Comparison of ENCODE assay signal across 19 cellular contexts in the genomic region with DNA sequence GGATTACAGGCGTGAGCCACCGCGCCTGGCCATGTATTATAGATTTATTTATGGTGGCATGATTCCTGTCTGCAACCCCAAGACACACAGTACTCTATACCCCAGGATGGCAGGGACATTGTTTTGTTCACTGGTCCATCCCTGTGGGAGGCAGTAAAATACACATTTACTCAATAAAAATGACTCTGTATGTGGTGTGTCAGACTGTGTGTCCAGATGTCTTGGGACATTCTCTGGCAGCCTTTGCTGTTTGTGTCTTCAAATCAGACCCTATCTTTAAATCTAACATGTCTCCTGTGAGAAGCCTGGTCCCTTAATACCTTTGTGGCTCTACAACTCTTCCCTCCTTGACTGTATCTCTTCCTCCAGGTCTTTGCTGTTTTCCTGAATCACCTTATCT. TPM values are rescaled to one million over a fixed set of nuclear protein-coding genes. Genes with fewer than 3 reads are reported as not detected.
A peak's percentile ranks its signal among the peaks of the same experiment; 100 is the strongest.
DNase-seq lines count a peak whose midpoint lies in the region; ATAC-seq and TF ChIP-seq lines count a peak whose summit lies in the region.
"Had no signal": no experiment of that assay in that cellular context is flagged by ENCODE, and none has a peak within 500 bp of the region (broad histone marks: within the 10 kb centered on the region; RNA-seq: fewer than 3 reads in every experiment).

No MANE protein-coding gene starts in this region.

- no peak overlapping the region for H3K27ac ChIP-seq in CD4-positive, alpha-beta T cell (ENCODE audit: low read depth, low read length)
- H3K27ac ChIP-seq: BLaER1, prostate gland, thoracic aorta had no signal

- TF ChIP-seq CTCF in CD4-positive, alpha-beta T cell (IDR thresholded peaks at IDR 0.05): no peak
- no peak for TF ChIP-seq CTCF in natural killer cell (IDR thresholded peaks at IDR 0.05)

- H3K27me3 Mint-ChIP-seq in CD4-positive, alpha-beta T cell: no peaks in the 10 kb centered on the region
- H3K27me3 Mint-ChIP-seq in activated naive CD8-positive, alpha-beta T cell treated with anti-CD3 and anti-CD28 coated beads, Interleukin-2, amount 10 ng/mL, durations not matched to agents 7 days and 5 days: no peaks in the 10 kb centered on the region
- H3K27me3 Mint-ChIP-seq in natural killer cell (ENCODE audit: low read depth in 2 of 2): no peaks in the 10 kb centered on the region

- peaks cover 30% of the 10 kb centered on the region for H3K36me3 Mint-ChIP-seq in CD4-positive, alpha-beta T cell (ENCODE audit: low read depth)
- peaks cover 4% of the 10 kb centered on the region for H3K36me3 Mint-ChIP-seq in activated naive CD8-positive, alpha-beta T cell treated with anti-CD3 and anti-CD28 coated beads, Interleukin-2, amount 10 ng/mL, durations not matched to agents 7 days and 5 days
- no peaks in the 10 kb centered on the region for H3K36me3 Mint-ChIP-seq in natural killer cell

- peaks cover 28% of the 10 kb centered on the region for H3K4me1 Mint-ChIP-seq in CD4-positive, alpha-beta T cell (ENCODE audit: low read depth)
- peaks cover 33% of the 10 kb centered on the region for H3K4me1 Mint-ChIP-seq in activated naive CD8-positive, alpha-beta T cell treated with anti-CD3 and anti-CD28 coated beads, Interleukin-2, amount 10 ng/mL, durations not matched to agents 7 days and 5 days
- peaks cover 25 to 32% of the 10 kb centered on the region in 2 donors for H3K4me1 Mint-ChIP-seq in natural killer cell

- H3K27ac Mint-ChIP-seq in CD4-positive, alpha-beta T cell: peak overlapping the region; percentile 58
- H3K27ac Mint-ChIP-seq in activated naive CD8-positive, alpha-beta T cell treated with anti-CD3 and anti-CD28 coated beads, Interleukin-2, amount 10 ng/mL, durations not matched to agents 7 days and 5 days: no peak overlapping the region
- H3K27ac Mint-ChIP-seq in natural killer cell: no peak overlapping the region

- intact Hi-C loops in CD4-positive, alpha-beta T cell (cut with DNase I, micrococcal nuclease): no loop called here
- intact Hi-C loops in natural killer cell (cut with micrococcal nuclease): no loop called here

- no peaks in the 10 kb centered on the region for H3K27me3 ChIP-seq in CD4-positive, alpha-beta T cell (ENCODE audit: control insufficient read depth, insufficient read depth, low read length)
- H3K27me3 ChIP-seq: BLaER1, colonic mucosa, left lung had no signal

- CTCF ChIA-PET in CD4-positive, alpha-beta T cell (lab: Charles Lee): interaction anchor here (0.6 to 1.8 kb wide), 2 partner anchors 12 to 18 kb away, joined by 3 to 5 read pairs; no protein-coding TSS in a partner anchor

- H3K4me3 Mint-ChIP-seq in CD4-positive, alpha-beta T cell: peak overlapping the region; percentile 85
- H3K4me3 Mint-ChIP-seq in activated naive CD8-positive, alpha-beta T cell treated with anti-CD3 and anti-CD28 coated beads, Interleukin-2, amount 10 ng/mL, durations not matched to agents 7 days and 5 days: peak overlapping the region; percentile 62
- peak overlapping the region; percentile 65 for H3K4me3 Mint-ChIP-seq in natural killer cell

- POLR2A ChIA-PET in CD4-positive, alpha-beta T cell (lab: Charles Lee): interaction anchor here (0.8 kb wide), 1 partner anchor 19 kb away, joined by 3 read pairs; no protein-coding TSS in a partner anchor
- POLR2A ChIA-PET in activated naive CD8-positive, alpha-beta T cell treated with anti-CD3 and anti-CD28 coated beads, Interleukin-2, amount 10 ng/mL, durations not matched to agents 7 days and 5 days (lab: Charles Lee): interaction anchor here (0.6 to 0.9 kb wide), 2 partner anchors 19 to 21 kb away, joined by 3 to 7 read pairs; no protein-coding TSS in a partner anchor

- no peak for ATAC-seq in CD4-positive, alpha-beta T cell (ENCODE audit: poor library complexity)
- no peak for ATAC-seq in activated naive CD8-positive, alpha-beta T cell treated with anti-CD3 and anti-CD28 coated beads, Interleukin-2, amount 10 ng/mL, durations not matched to agents 7 days and 5 days (ENCODE audit: low read depth)
- ATAC-seq in natural killer cell: no peak
- ATAC-seq: left lung, Panc1 had no signal

- no peak for DNase-seq in CD4-positive, alpha-beta T cell
- peak; percentile 21 for DNase-seq in EH (ENCODE audit: low read depth)
- no peak for DNase-seq in activated naive CD8-positive, alpha-beta T cell treated with anti-CD3 and anti-CD28 coated beads, Interleukin-2, amount 10 ng/mL, durations not matched to agents 7 days and 5 days
- no peak for DNase-seq in natural killer cell
- DNase-seq in central memory CD4-positive, alpha-beta T cell: no peak
- no peak for DNase-seq in hippocampal formation (lab: John Stamatoyannopoulos, UW)
- DNase-seq in Kasumi-1 (lab: John Stamatoyannopoulos, UW): no peak
- DNase-seq: activated CD4-positive, alpha-beta T cell treated with anti-CD3 and anti-CD28 coated beads, Interleukin-2, amount 50 U/mL, for 4 hours; activated gamma-delta T cell; colonic mucosa; foreskin melanocyte; left lung; NCI-H774; stimulated activated CD4-positive, alpha-beta T cell treated with anti-CD3 and anti-CD28 coated beads, Interleukin-4, amount 100 ng/mL, for 4 hours; stimulated activated CD8-positive, alpha-beta memory T cell treated with anti-CD3 and anti-CD28 coated beads, Interleukin-4, amount 100 ng/mL, for 48 hours had no signal

- no peaks in the 10 kb centered on the region for H3K9me3 Mint-ChIP-seq in CD4-positive, alpha-beta T cell
- H3K9me3 Mint-ChIP-seq in activated naive CD8-positive, alpha-beta T cell treated with anti-CD3 and anti-CD28 coated beads, Interleukin-2, amount 10 ng/mL, durations not matched to agents 7 days and 5 days: no peaks in the 10 kb centered on the region
- no peaks in the 10 kb centered on the region for H3K9me3 Mint-ChIP-seq in natural killer cell

- H3K9me3 ChIP-seq in CD4-positive, alpha-beta T cell (ENCODE audit: control insufficient read depth, low read length): no peaks in the 10 kb centered on the region
- H3K9me3 ChIP-seq: BLaER1, colonic mucosa, left lung, prostate gland, thoracic aorta had no signal

RNA-seq across cellular contexts. Expression of a gene that starts 1.7 kb away (rescaled TPM):
- total RNA-seq in CD4-positive, alpha-beta T cell: 10 to 100 TPM; 37.8 to 40.7 TPM
- total RNA-seq in activated naive CD8-positive, alpha-beta T cell treated with anti-CD3 and anti-CD28 coated beads, Interleukin-2, amount 10 ng/mL, durations not matched to agents 7 days and 5 days: 10 to 100 TPM; 83.3 to 98.1 TPM
- 10 to 100 TPM; 61.1 to 67.8 (median 62.3) TPM for total RNA-seq in natural killer cell

RNA-seq across cellular contexts. Expression of a gene that starts 6.7 kb away (rescaled TPM):
- total RNA-seq in CD4-positive, alpha-beta T cell: 10 to 100 TPM; 29.2 to 32.1 TPM
- 10 to 100 TPM; 62.9 to 64.9 TPM for total RNA-seq in activated naive CD8-positive, alpha-beta T cell treated with anti-CD3 and anti-CD28 coated beads, Interleukin-2, amount 10 ng/mL, durations not matched to agents 7 days and 5 days
- total RNA-seq in natural killer cell: 10 to 100 TPM; 38.9 to 58.2 (median 42.6) TPM

RNA-seq across cellular contexts. Expression of a gene that starts 7.5 kb away (rescaled TPM):
- total RNA-seq in CD4-positive, alpha-beta T cell: under 1 TPM; 0.80 to 0.81 TPM
- 1 to 10 TPM; 1.2 TPM for total RNA-seq in activated naive CD8-positive, alpha-beta T cell treated with anti-CD3 and anti-CD28 coated beads, Interleukin-2, amount 10 ng/mL, durations not matched to agents 7 days and 5 days
- total RNA-seq in natural killer cell: 1 to 10 TPM in 2 of 3 donors, under 1 TPM in 1; 0.68 to 1.6 (median 1.2) TPM

RNA-seq across cellular contexts. Expression of a gene that starts 17.3 kb away (rescaled TPM):
- 1 to 10 TPM; 2.6 to 3.4 TPM for total RNA-seq in CD4-positive, alpha-beta T cell
- total RNA-seq in activated naive CD8-positive, alpha-beta T cell treated with anti-CD3 and anti-CD28 coated beads, Interleukin-2, amount 10 ng/mL, durations not matched to agents 7 days and 5 days: 10 to 100 TPM; 15.9 to 16.9 TPM
- total RNA-seq in natural killer cell: 1 to 10 TPM; 5.0 to 6.2 (median 5.7) TPM

RNA-seq across cellular contexts. Expression of a gene that starts 24.2 kb away (rescaled TPM):
- 1 to 10 TPM; 7.8 TPM for total RNA-seq in CD4-positive, alpha-beta T cell
- 10 to 100 TPM; 22.9 to 23.9 TPM for total RNA-seq in activated naive CD8-positive, alpha-beta T cell treated with anti-CD3 and anti-CD28 coated beads, Interleukin-2, amount 10 ng/mL, durations not matched to agents 7 days and 5 days
- total RNA-seq in natural killer cell: 10 to 100 TPM; 34.8 to 44.3 (median 36.4) TPM
